In the genomic region with DNA sequence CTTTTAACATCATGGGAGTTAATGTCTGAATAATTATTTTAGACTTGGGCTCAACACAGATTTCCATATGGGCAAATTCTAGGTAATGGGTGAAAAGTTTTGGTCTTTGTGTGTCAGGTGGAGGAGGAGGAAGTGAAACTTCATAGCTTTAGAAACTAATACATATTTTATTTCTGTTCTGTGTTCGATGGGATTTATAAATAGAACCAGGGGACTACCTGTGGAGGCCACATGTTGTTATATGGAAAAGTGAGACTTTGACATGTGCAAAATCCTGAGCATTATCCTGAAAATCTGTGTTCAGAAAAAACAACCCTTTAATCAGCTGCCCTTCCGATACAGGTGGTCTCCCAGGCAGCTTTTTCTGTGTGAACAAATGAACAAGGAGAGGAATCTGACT, we compare ENCODE assay signal across 12 cellular contexts.
DNase-seq lines count a peak whose midpoint lies in the region; ATAC-seq, FAIRE-seq and TF ChIP-seq lines count a peak whose summit lies in the region.
"Had no signal": no experiment of that assay in that cellular context is flagged by ENCODE, and none has a peak within 500 bp of the region (broad histone marks: within the 10 kb centered on the region; RNA-seq: fewer than 3 reads in every experiment).

No MANE protein-coding gene starts in this region.

- TF ChIP-seq POLR2A in GM12891 (IDR thresholded peaks at IDR 0.05; ENCODE audit: low read depth, low read length) = no peak

- no peaks in the 10 kb centered on the region for H3K9me3 ChIP-seq in hepatocyte (ENCODE audit: low read depth)
- no peaks in the 10 kb centered on the region for H3K9me3 ChIP-seq in lower lobe of right lung

- ATAC-seq in GM19397 (IDR thresholded peaks at IDR 0.05; ENCODE audit: unreplicated experiment) (peak; percentile 86), HG02798 (IDR thresholded peaks at IDR 0.05; ENCODE audit: poor library complexity, unreplicated experiment) (peak; percentile 94), HG03469 (IDR thresholded peaks at IDR 0.05; ENCODE audit: unreplicated experiment) (peak; percentile 94), lower lobe of right lung (no peak)
- ATAC-seq: effector memory CD8-positive, alpha-beta T cell had no signal

- H3K36me3 ChIP-seq in hepatocyte (replicated peaks; ENCODE audit: insufficient read depth, low read depth) = no peaks in the 10 kb centered on the region
- no peaks in the 10 kb centered on the region for H3K36me3 ChIP-seq in lower lobe of right lung

- no peaks in the 10 kb centered on the region for H3K9me2 ChIP-seq in hepatocyte (replicated peaks; ENCODE audit: insufficient read depth)

- no peak overlapping the region for H2AFZ ChIP-seq in hepatocyte

- WGBS in hepatocyte (ENCODE audit: low lambda C conversion rate, missing lambda C conversion rate) = 89% methylated on average over 2 of the region's 2 CpGs

- no peaks in the 10 kb centered on the region for H3K79me2 ChIP-seq in hepatocyte

- H3K27ac ChIP-seq in hepatocyte (no peak overlapping the region), lower lobe of right lung (no peak overlapping the region)

- DNase-seq in GM12891 (ENCODE audit: insufficient read length, low spot score) = no peak
- DNase-seq in DMS53 treated with DMSO at 0.1 percent for 48 hours (lab: John Stamatoyannopoulos, UW; ENCODE audit: unreplicated experiment) = no peak
- DNase-seq in hepatocyte (ENCODE audit: low spot score) = no peak
- no peak for DNase-seq in iPS-NIHi7 (ENCODE audit: extremely low spot score)
- DNase-seq in lower lobe of right lung = no peak
- DNase-seq: aorta; effector memory CD8-positive, alpha-beta T cell; hippocampal formation; NCI-H1092 had no signal

- H3K4me1 ChIP-seq in hepatocyte (ENCODE audit: insufficient read depth) (no peaks in the 10 kb centered on the region), lower lobe of right lung (no peaks in the 10 kb centered on the region)

- H3K4me2 ChIP-seq in hepatocyte = no peak overlapping the region

- intact Hi-C loops in lower lobe of right lung (cut with DNase I) = no loop called here

- H3K4me3 ChIP-seq in hepatocyte = no peak overlapping the region
- H3K4me3 ChIP-seq in lower lobe of right lung = no peak overlapping the region

- no peak for TF ChIP-seq CTCF in hepatocyte (IDR thresholded peaks at IDR 0.05; ENCODE audit: poor library complexity)
- TF ChIP-seq CTCF in lower lobe of right lung (IDR thresholded peaks at IDR 0.05) = no peak

- no peaks in the 10 kb centered on the region for H4K20me1 ChIP-seq in hepatocyte (ENCODE audit: insufficient read depth, poor library complexity, severe bottlenecking)

- peak; percentile 55 for FAIRE-seq in GM12891 (lab: Jason Lieb, UNC)

- H3K27me3 ChIP-seq in hepatocyte (no peaks in the 10 kb centered on the region), lower lobe of right lung (ENCODE audit: low read depth) (no peaks in the 10 kb centered on the region)

TF ChIP-seq in GM12891, 5 proteins besides CTCF, POLR2A, EP300 and RAD21:
- TF ChIP-seq PAX5 (IDR thresholded peaks at IDR 0.05; ENCODE audit: insufficient read depth, low read length, severe bottlenecking) (no peak), SPI1 (IDR thresholded peaks at IDR 0.05; ENCODE audit: low read depth, low read length) (peak; percentile 97)

Comparison
In these comparisons a context has a peak if more than half of its experiments do, and no peak if none do; other contexts are left out.
1. ATAC-seq: peak in GM19397 (single experiment), HG02798 (single experiment) and HG03469 (single experiment); none in lower lobe of right lung (0 of 2).